ENCODE assay signal across 9 cellular contexts in genomic region chr1:155005076-155005971, GRCh38. TPM values are rescaled to one million over a fixed set of nuclear protein-coding genes. Genes with fewer than 3 reads are reported as not detected.
A peak's percentile ranks its signal among the peaks of the same experiment; 100 is the strongest.
DNase-seq lines count a peak whose midpoint lies in the region; ATAC-seq, FAIRE-seq and TF ChIP-seq lines count a peak whose summit lies in the region.
"Had no signal": no experiment of that assay in that cellular context is flagged by ENCODE, and none has a peak within 500 bp of the region (broad histone marks: within the 10 kb centered on the region; RNA-seq: fewer than 3 reads in every experiment).

No MANE protein-coding gene starts in this region.

- H3K27me3 ChIP-seq in gastrocnemius medialis, result no peaks in the 10 kb centered on the region

- H3K4me3 Mint-ChIP-seq in activated CD8-positive, alpha-beta T cell treated with anti-CD3 and anti-CD28 coated beads, Interleukin-2, amount 10 ng/mL, durations not matched to agents 7 days and 5 days, result peak overlapping the region; percentile 22

- in situ Hi-C loops in gastrocnemius medialis (cut with MboI; ENCODE audit: low sequenced_read_pairs in 4 of 4), result no loop called here

- POLR2A ChIA-PET in activated CD8-positive, alpha-beta T cell treated with anti-CD3 and anti-CD28 coated beads, Interleukin-2, amount 10 ng/mL, durations not matched to agents 7 days and 5 days (lab: Charles Lee), result interaction anchor here (1.8 to 2.1 kb wide), 2 partner anchors 11 to 30 kb away, joined by 4 to 8 read pairs; partner anchors contain the start of gene CKS1B

- no peaks in the 10 kb centered on the region for H3K27me3 Mint-ChIP-seq in activated CD8-positive, alpha-beta T cell treated with anti-CD3 and anti-CD28 coated beads, Interleukin-2, amount 10 ng/mL, durations not matched to agents 7 days and 5 days (ENCODE audit: low read depth)

- peak overlapping the region; percentile 95 for H3K27ac Mint-ChIP-seq in activated CD8-positive, alpha-beta T cell treated with anti-CD3 and anti-CD28 coated beads, Interleukin-2, amount 10 ng/mL, durations not matched to agents 7 days and 5 days

- H3K27ac ChIP-seq in gastrocnemius medialis, result peak overlapping the region; percentile 95 to 99 (median 98)

- H3K36me3 ChIP-seq in gastrocnemius medialis, result no peaks in the 10 kb centered on the region

- FAIRE-seq in H54 (lab: Jason Lieb, UNC), result peak; percentile 69

- ATAC-seq in activated CD8-positive, alpha-beta T cell treated with anti-CD3 and anti-CD28 coated beads, Interleukin-2, amount 10 ng/mL, durations not matched to agents 7 days and 5 days, result no peak
- ATAC-seq in left ventricle myocardium superior, result peak; percentile 41
- peak; percentile 9 to 18 for ATAC-seq in gastrocnemius medialis
- ATAC-seq in GM18861 (IDR thresholded peaks at IDR 0.05; ENCODE audit: unreplicated experiment), result no peak
- ATAC-seq in HG02610 (IDR thresholded peaks at IDR 0.05; ENCODE audit: unreplicated experiment), result no peak

- peaks cover 40 to 61% of the 10 kb centered on the region in 2 donors for H3K4me1 ChIP-seq in gastrocnemius medialis

- no peak for TF ChIP-seq CTCF in gastrocnemius medialis (IDR thresholded peaks at IDR 0.05 in 4 of 5, conservative IDR thresholded peaks at IDR 0.05 in 1 of 5)

- DNase-seq in H54 (ENCODE audit: insufficient read length, low spot score) (peak; percentile 76), left ventricle myocardium superior (peak; percentile 85), gastrocnemius medialis (peak; percentile 90 to 93), islet precursor cell (no peak), NCI-H524 (lab: John Stamatoyannopoulos, UW) (no peak)
- no peak for DNase-seq in activated CD8-positive, alpha-beta T cell treated with anti-CD3 and anti-CD28 coated beads, Interleukin-2, amount 10 ng/mL, durations not matched to agents 7 days and 5 days

- no peaks in the 10 kb centered on the region for H3K9me3 ChIP-seq in gastrocnemius medialis

- TF ChIP-seq POLR2A in H54 (IDR thresholded peaks at IDR 0.05; ENCODE audit: low read depth, low read length), result no peak
- peak; percentile 30 to 50 for TF ChIP-seq POLR2A in gastrocnemius medialis (IDR thresholded peaks at IDR 0.05)

- intact Hi-C loops in left ventricle myocardium superior (cut with micrococcal nuclease) (no loop called here), gastrocnemius medialis (cut with DNase I; ENCODE audit: low total_unique reads) (loop anchor here (5.0 to 10.0 kb wide), 3 partner anchors 1119 to 1489 kb away; no protein-coding TSS in a partner anchor)

- peak overlapping the region; percentile 94 to 99 (median 96) for H3K4me3 ChIP-seq in gastrocnemius medialis

- CTCF ChIA-PET in activated CD8-positive, alpha-beta T cell treated with anti-CD3 and anti-CD28 coated beads, Interleukin-2, amount 10 ng/mL, durations not matched to agents 7 days and 5 days (lab: Charles Lee), result interaction anchor here (0.9 to 3.1 kb wide), 3 partner anchors 12 to 202 kb away, joined by 3 to 38 read pairs (median 4); no protein-coding TSS in a partner anchor

- H3K36me3 Mint-ChIP-seq in activated CD8-positive, alpha-beta T cell treated with anti-CD3 and anti-CD28 coated beads, Interleukin-2, amount 10 ng/mL, durations not matched to agents 7 days and 5 days (ENCODE audit: low read depth), result peaks cover 7% of the 10 kb centered on the region

- no peaks in the 10 kb centered on the region for H3K9me3 Mint-ChIP-seq in activated CD8-positive, alpha-beta T cell treated with anti-CD3 and anti-CD28 coated beads, Interleukin-2, amount 10 ng/mL, durations not matched to agents 7 days and 5 days (ENCODE audit: insufficient read depth)

- peaks cover 63% of the 10 kb centered on the region for H3K4me1 Mint-ChIP-seq in activated CD8-positive, alpha-beta T cell treated with anti-CD3 and anti-CD28 coated beads, Interleukin-2, amount 10 ng/mL, durations not matched to agents 7 days and 5 days (ENCODE audit: low read depth)

RNA-seq across cellular contexts. Expression of gene ZBTB7B, which starts 2.7 kb away (rescaled TPM):
- 10 to 100 TPM; 35.5 to 42.5 TPM for total RNA-seq in activated CD8-positive, alpha-beta T cell treated with anti-CD3 and anti-CD28 coated beads, Interleukin-2, amount 10 ng/mL, durations not matched to agents 7 days and 5 days
- total RNA-seq in left ventricle myocardium superior (58.9 TPM), gastrocnemius medialis (100 to 1,000 TPM in 1 of 4 donors, 10 to 100 TPM in 3; 61.3 to 100 (median 73.1) TPM)

RNA-seq across cellular contexts. Expression of gene LENEP, which starts 11.9 kb away (rescaled TPM):
- 1 to 10 TPM in 1 of 2 experiments, under 1 TPM in 1; 0.91 to 1.1 TPM for total RNA-seq in activated CD8-positive, alpha-beta T cell treated with anti-CD3 and anti-CD28 coated beads, Interleukin-2, amount 10 ng/mL, durations not matched to agents 7 days and 5 days
- total RNA-seq in left ventricle myocardium superior, result not detected
- not detected for total RNA-seq in gastrocnemius medialis
- total RNA-seq: myocyte had no signal

RNA-seq across cellular contexts. Expression of gene FLAD1, which starts 22.2 kb away (rescaled TPM):
- total RNA-seq in activated CD8-positive, alpha-beta T cell treated with anti-CD3 and anti-CD28 coated beads, Interleukin-2, amount 10 ng/mL, durations not matched to agents 7 days and 5 days, result 10 to 100 TPM; 39.8 to 45.2 TPM
- total RNA-seq in left ventricle myocardium superior (31.4 TPM), gastrocnemius medialis (10 to 100 TPM; 26.6 to 36.8 (median 31.7) TPM)

RNA-seq across cellular contexts. Expression of gene DCST2, which starts 28.3 kb away (rescaled TPM):
- under 1 TPM; 0.24 to 0.37 TPM for total RNA-seq in activated CD8-positive, alpha-beta T cell treated with anti-CD3 and anti-CD28 coated beads, Interleukin-2, amount 10 ng/mL, durations not matched to agents 7 days and 5 days
- total RNA-seq in left ventricle myocardium superior (0.37 TPM), gastrocnemius medialis (not detected)
- total RNA-seq: myocyte had no signal

RNA-seq across cellular contexts. Expression of gene DCST1, which starts 28.3 kb away (rescaled TPM):
- total RNA-seq in activated CD8-positive, alpha-beta T cell treated with anti-CD3 and anti-CD28 coated beads, Interleukin-2, amount 10 ng/mL, durations not matched to agents 7 days and 5 days, result not detected
- total RNA-seq in left ventricle myocardium superior (not detected), gastrocnemius medialis (under 1 TPM in 2 of 4 donors, not detected in 2; 0.13 to 0.35 TPM)
- total RNA-seq: myocyte had no signal

Comparison
In these comparisons a context has a peak if more than half of its experiments do, and no peak if none do; other contexts are left out.
1. DNase-seq: peak in H54 (single experiment), left ventricle myocardium superior (single experiment) and gastrocnemius medialis (2 of 2); none in activated CD8-positive, alpha-beta T cell treated with anti-CD3 and anti-CD28 coated beads, Interleukin-2, amount 10 ng/mL, durations not matched to agents 7 days and 5 days (single experiment), islet precursor cell (single experiment) and NCI-H524 (0 of 2).
2. ATAC-seq: peak in left ventricle myocardium superior (single experiment) and gastrocnemius medialis (2 of 2); none in activated CD8-positive, alpha-beta T cell treated with anti-CD3 and anti-CD28 coated beads, Interleukin-2, amount 10 ng/mL, durations not matched to agents 7 days and 5 days (single experiment), GM18861 (single experiment) and HG02610 (single experiment).